In genomic region chr1:101769520-101769919, GRCh38 we compare ENCODE assay signal across 8 cellular contexts.
A peak's percentile ranks its signal among the peaks of the same experiment; 100 is the strongest.
DNase-seq lines count a peak whose midpoint lies in the region; ATAC-seq and TF ChIP-seq lines count a peak whose summit lies in the region.

No MANE protein-coding gene starts in this region.

- DNase-seq in NCI-H82 treated with DMSO at 0.1 percent for 48 hours (lab: John Stamatoyannopoulos, UW; ENCODE audit: unreplicated experiment) (peak; percentile 16), iPS DF 6.9 (ENCODE audit: low read depth, low spot score) (peak; percentile 7), psoas muscle (no peak), dorsolateral prefrontal cortex (no peak), nucleus accumbens (lab: John Stamatoyannopoulos, UW) (no peak)
- no peak for DNase-seq in activated CD4-positive, CD25-positive, alpha-beta regulatory T cell treated with anti-CD3 and anti-CD28 coated beads, Interleukin-2, amount 50 U/mL, for 72 hours

- TF ChIP-seq CTCF in psoas muscle (IDR thresholded peaks at IDR 0.05) (no peak), dorsolateral prefrontal cortex (IDR thresholded peaks at IDR 0.05 in 54 of 56, conservative IDR thresholded peaks at IDR 0.05 in 2 of 56; ENCODE audit: low read depth in 1 of 56, partially characterized antibody in 56 of 56) (peak in 12 of 56 donors; percentile 5 to 39 (median 18))

- ATAC-seq in GM18498 (IDR thresholded peaks at IDR 0.05; ENCODE audit: unreplicated experiment): peak; percentile 71
- ATAC-seq in HG02623 (IDR thresholded peaks at IDR 0.05; ENCODE audit: unreplicated experiment): peak; percentile 81
- no peak for ATAC-seq in psoas muscle

- H3K27ac ChIP-seq in iPS DF 6.9 (ENCODE audit: low read length) (no peak overlapping the region), psoas muscle (no peak overlapping the region), dorsolateral prefrontal cortex (no peak overlapping the region)

- H3K4me1 ChIP-seq in iPS DF 6.9 (ENCODE audit: control insufficient read depth, insufficient read depth, low read length) (no peaks in the 10 kb centered on the region), psoas muscle (no peaks in the 10 kb centered on the region)

- H3K9me3 ChIP-seq in iPS DF 6.9 (ENCODE audit: control insufficient read depth, insufficient read depth, low read length): no peaks in the 10 kb centered on the region
- H3K9me3 ChIP-seq in psoas muscle: no peaks in the 10 kb centered on the region

- intact Hi-C loops in psoas muscle (cut with DNase I): no loop called here
- intact Hi-C loops in dorsolateral prefrontal cortex (cut with DNase I): no loop called here

- WGBS in iPS DF 6.9 (ENCODE audit: insufficient coverage, insufficient read length): no CpG with 5 or more reads among the region's 3 CpGs
- WGBS in psoas muscle, 3 donors: 49 to 59% (median 56%) methylated on average over 3 of the region's 3 CpGs

- H3K27me3 ChIP-seq in iPS DF 6.9 (ENCODE audit: control insufficient read depth, insufficient read depth, low read length): no peaks in the 10 kb centered on the region
- H3K27me3 ChIP-seq in psoas muscle (ENCODE audit: insufficient read depth in 3 of 3, low read length in 2 of 3): no peaks in the 10 kb centered on the region
- H3K27me3 ChIP-seq in dorsolateral prefrontal cortex: no peaks in the 10 kb centered on the region

- no peak overlapping the region for H3K4me3 ChIP-seq in iPS DF 6.9 (ENCODE audit: low read length)
- no peak overlapping the region for H3K4me3 ChIP-seq in psoas muscle
- H3K4me3 ChIP-seq in dorsolateral prefrontal cortex: no peak overlapping the region

- no peaks in the 10 kb centered on the region for H3K36me3 ChIP-seq in iPS DF 6.9 (ENCODE audit: control insufficient read depth, insufficient read depth, low read length)
- no peaks in the 10 kb centered on the region for H3K36me3 ChIP-seq in psoas muscle (ENCODE audit: insufficient read depth in 1 of 2, low read depth in 1 of 2)

Comparison
In these comparisons a context has a peak if more than half of its experiments do, and no peak if none do; other contexts are left out.
1. ATAC-seq: peak in GM18498 (single experiment) and HG02623 (single experiment); none in psoas muscle (0 of 4).
2. DNase-seq: peak in NCI-H82 treated with DMSO at 0.1 percent for 48 hours (single experiment) and iPS DF 6.9 (single experiment); none in psoas muscle (0 of 2), dorsolateral prefrontal cortex (0 of 10), nucleus accumbens (0 of 56) and activated CD4-positive, CD25-positive, alpha-beta regulatory T cell treated with anti-CD3 and anti-CD28 coated beads, Interleukin-2, amount 50 U/mL, for 72 hours (single experiment).